ENCODE assay signal across 2 cellular contexts in the genomic region with DNA sequence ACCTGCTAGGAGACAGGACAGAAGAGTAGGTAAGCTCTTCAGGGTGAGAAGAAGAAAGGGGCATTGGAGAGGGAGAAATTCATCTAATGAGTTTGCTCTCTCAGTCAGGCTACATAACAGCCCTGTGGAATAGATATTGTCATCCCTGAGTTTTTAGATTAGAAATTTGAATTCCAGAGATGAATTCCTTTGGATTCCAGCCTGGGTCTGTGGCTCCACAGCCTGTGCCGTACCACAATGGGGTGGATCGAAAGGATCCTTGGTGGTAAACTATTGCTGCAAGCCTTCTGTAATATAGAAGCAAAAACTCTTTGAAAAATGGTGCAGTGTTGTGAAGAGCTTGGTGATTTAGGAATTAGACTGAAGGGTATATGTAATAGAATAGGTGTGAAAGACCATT.
TF ChIP-seq lines count a peak whose summit lies in the region.

No MANE protein-coding gene starts in this region.

TF ChIP-seq in SK-N-SH, 30 proteins besides CTCF, POLR2A, EP300 and RAD21 (continued from another document):
- TF ChIP-seq FOXJ3 (CRISPR knock-in tag; IDR thresholded peaks at IDR 0.05) (no peak), RFX5 (IDR thresholded peaks at IDR 0.05; ENCODE audit: low read length) (no peak), TAF1 (IDR thresholded peaks at IDR 0.05; ENCODE audit: borderline replicate concordance, low read depth, low read length) (no peak)
- TF ChIP-seq, protein P1, sequence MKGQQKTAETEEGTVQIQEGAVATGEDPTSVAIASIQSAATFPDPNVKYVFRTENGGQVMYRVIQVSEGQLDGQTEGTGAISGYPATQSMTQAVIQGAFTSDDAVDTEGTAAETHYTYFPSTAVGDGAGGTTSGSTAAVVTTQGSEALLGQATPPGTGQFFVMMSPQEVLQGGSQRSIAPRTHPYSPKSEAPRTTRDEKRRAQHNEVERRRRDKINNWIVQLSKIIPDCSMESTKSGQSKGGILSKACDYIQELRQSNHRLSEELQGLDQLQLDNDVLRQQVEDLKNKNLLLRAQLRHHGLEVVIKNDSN (IDR thresholded peaks at IDR 0.05; ENCODE audit: borderline replicate concordance, low read depth), result no peak
TF ChIP-seq in SK-N-SH: peak in this region for 0.

TF ChIP-seq in SK-N-SH treated with all-trans-retinoic acid at 6 μM for 48 hours, 23 proteins besides CTCF, POLR2A, EP300 and RAD21 (continued from another document):
- TF ChIP-seq, protein P2, sequence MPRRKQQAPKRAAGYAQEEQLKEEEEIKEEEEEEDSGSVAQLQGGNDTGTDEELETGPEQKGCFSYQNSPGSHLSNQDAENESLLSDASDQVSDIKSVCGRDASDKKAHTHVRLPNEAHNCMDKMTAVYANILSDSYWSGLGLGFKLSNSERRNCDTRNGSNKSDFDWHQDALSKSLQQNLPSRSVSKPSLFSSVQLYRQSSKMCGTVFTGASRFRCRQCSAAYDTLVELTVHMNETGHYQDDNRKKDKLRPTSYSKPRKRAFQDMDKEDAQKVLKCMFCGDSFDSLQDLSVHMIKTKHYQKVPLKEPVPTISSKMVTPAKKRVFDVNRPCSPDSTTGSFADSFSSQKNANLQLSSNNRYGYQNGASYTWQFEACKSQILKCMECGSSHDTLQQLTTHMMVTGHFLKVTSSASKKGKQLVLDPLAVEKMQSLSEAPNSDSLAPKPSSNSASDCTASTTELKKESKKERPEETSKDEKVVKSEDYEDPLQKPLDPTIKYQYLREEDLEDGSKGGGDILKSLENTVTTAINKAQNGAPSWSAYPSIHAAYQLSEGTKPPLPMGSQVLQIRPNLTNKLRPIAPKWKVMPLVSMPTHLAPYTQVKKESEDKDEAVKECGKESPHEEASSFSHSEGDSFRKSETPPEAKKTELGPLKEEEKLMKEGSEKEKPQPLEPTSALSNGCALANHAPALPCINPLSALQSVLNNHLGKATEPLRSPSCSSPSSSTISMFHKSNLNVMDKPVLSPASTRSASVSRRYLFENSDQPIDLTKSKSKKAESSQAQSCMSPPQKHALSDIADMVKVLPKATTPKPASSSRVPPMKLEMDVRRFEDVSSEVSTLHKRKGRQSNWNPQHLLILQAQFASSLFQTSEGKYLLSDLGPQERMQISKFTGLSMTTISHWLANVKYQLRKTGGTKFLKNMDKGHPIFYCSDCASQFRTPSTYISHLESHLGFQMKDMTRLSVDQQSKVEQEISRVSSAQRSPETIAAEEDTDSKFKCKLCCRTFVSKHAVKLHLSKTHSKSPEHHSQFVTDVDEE (CRISPR knock-in tag; IDR thresholded peaks at IDR 0.05), result no peak
- TF ChIP-seq CSRNP3 (CRISPR knock-in tag; IDR thresholded peaks at IDR 0.05), result no peak
- no peak for TF ChIP-seq ZFP3 (CRISPR knock-in tag; IDR thresholded peaks at IDR 0.05)
- no peak for TF ChIP-seq ZNF8 (CRISPR knock-in tag; IDR thresholded peaks at IDR 0.05)
- TF ChIP-seq BACH2 (CRISPR knock-in tag; IDR thresholded peaks at IDR 0.05; ENCODE audit: borderline replicate concordance), result no peak
- no peak for TF ChIP-seq PPARA (CRISPR knock-in tag; IDR thresholded peaks at IDR 0.05; ENCODE audit: borderline replicate concordance)
- TF ChIP-seq ZNF70 (CRISPR knock-in tag; IDR thresholded peaks at IDR 0.05), result no peak
- no peak for TF ChIP-seq TOX (CRISPR knock-in tag; IDR thresholded peaks at IDR 0.05; ENCODE audit: borderline replicate concordance)
- no peak for TF ChIP-seq ZNF565 (CRISPR knock-in tag; conservative IDR thresholded peaks at IDR 0.05; ENCODE audit: low read depth)
- TF ChIP-seq ZC3H10 (CRISPR knock-in tag; IDR thresholded peaks at IDR 0.05), result no peak
- TF ChIP-seq, protein P3, sequence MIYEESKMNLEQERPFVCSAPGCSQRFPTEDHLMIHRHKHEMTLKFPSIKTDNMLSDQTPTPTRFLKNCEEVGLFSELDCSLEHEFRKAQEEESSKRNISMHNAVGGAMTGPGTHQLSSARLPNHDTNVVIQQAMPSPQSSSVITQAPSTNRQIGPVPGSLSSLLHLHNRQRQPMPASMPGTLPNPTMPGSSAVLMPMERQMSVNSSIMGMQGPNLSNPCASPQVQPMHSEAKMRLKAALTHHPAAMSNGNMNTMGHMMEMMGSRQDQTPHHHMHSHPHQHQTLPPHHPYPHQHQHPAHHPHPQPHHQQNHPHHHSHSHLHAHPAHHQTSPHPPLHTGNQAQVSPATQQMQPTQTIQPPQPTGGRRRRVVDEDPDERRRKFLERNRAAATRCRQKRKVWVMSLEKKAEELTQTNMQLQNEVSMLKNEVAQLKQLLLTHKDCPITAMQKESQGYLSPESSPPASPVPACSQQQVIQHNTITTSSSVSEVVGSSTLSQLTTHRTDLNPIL (CRISPR knock-in tag; IDR thresholded peaks at IDR 0.05; ENCODE audit: low read depth), result no peak
- no peak for TF ChIP-seq ESRRG (CRISPR knock-in tag; IDR thresholded peaks at IDR 0.05)
